ENCODE assay signal across 31 cellular contexts in the genomic region with DNA sequence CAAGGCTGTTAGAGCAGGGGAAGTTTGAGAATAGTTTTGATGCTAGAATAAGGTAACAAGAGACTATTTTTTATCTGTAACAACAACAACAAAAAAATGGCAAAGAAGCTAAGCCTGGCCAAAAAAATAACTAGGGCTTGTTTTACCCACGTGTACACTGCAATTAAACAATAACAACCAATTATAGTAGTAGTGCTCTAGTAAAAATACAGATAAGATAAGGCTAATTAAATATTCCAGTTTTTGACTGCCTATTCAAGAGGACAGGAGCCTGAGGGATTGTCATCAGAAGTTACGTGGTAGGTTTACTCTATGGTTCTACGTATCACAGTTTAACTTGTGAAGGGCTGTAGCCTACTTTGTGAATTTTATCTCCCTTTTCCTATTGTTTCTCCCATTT.
"Had no signal": no experiment of that assay in that cellular context is flagged by ENCODE, and none has a peak within 500 bp of the region (broad histone marks: within the 10 kb centered on the region; RNA-seq: fewer than 3 reads in every experiment).

No MANE protein-coding gene starts in this region.

- H3K27ac ChIP-seq: epithelial cell of prostate, esophagus squamous epithelium, hepatocyte, neutrophil, ovary, prostate gland, skin epidermis, upper lobe of right lung had no signal

- H3K27me3 Mint-ChIP-seq: central memory CD8-positive, alpha-beta T cell; dendritic cell treated with granulocyte-macrophage colony-stimulating factor and Interleukin-4, amounts not matched to agents 40 ng/mL and 50 ng/mL, for 4 days; stimulated activated naive CD8-positive, alpha-beta T cell treated with anti-CD3 and anti-CD28 coated beads, Interleukin-15, amount 100 ng/mL, for 72 hours; T-helper 17 cell had no signal

- H3K4me3 Mint-ChIP-seq: activated T-cell treated with anti-CD3 and anti-CD28 coated beads, Interleukin-2, amount 50 U/mL, for 72 hours; central memory CD8-positive, alpha-beta T cell; dendritic cell treated with granulocyte-macrophage colony-stimulating factor and Interleukin-4, amounts not matched to agents 40 ng/mL and 50 ng/mL, for 4 days; nephron progenitor cell; stimulated activated effector memory CD8-positive, alpha-beta T cell treated with anti-CD3 and anti-CD28 coated beads, Interleukin-12 subunit alpha, Interleukin-12 subunit beta, amount 100 ng/mL, for 72 hours; stimulated activated naive CD8-positive, alpha-beta T cell treated with anti-CD3 and anti-CD28 coated beads, Interleukin-15, amount 100 ng/mL, for 72 hours; T-helper 17 cell; WTC11 had no signal

- H3K27ac Mint-ChIP-seq: activated naive CD4-positive, alpha-beta T cell treated with anti-CD3 and anti-CD28 coated beads, Interleukin-2, amount 50 U/mL, for 72 hours; activated T-cell treated with anti-CD3 and anti-CD28 coated beads, Interleukin-2, amount 50 U/mL, for 72 hours; dendritic cell treated with granulocyte-macrophage colony-stimulating factor and Interleukin-4, amounts not matched to agents 40 ng/mL and 50 ng/mL, for 4 days; nephron progenitor cell; stimulated activated effector memory CD8-positive, alpha-beta T cell treated with anti-CD3 and anti-CD28 coated beads, Interleukin-12 subunit alpha, Interleukin-12 subunit beta, amount 100 ng/mL, for 72 hours; T-helper 17 cell; WTC11 had no signal

- H3K9me3 Mint-ChIP-seq: activated naive CD4-positive, alpha-beta T cell treated with anti-CD3 and anti-CD28 coated beads, Interleukin-2, amount 50 U/mL, for 72 hours; activated T-cell treated with anti-CD3 and anti-CD28 coated beads, Interleukin-2, amount 50 U/mL, for 72 hours; central memory CD8-positive, alpha-beta T cell; dendritic cell treated with granulocyte-macrophage colony-stimulating factor and Interleukin-4, amounts not matched to agents 40 ng/mL and 50 ng/mL, for 4 days; nephron progenitor cell; stimulated activated effector memory CD8-positive, alpha-beta T cell treated with anti-CD3 and anti-CD28 coated beads, Interleukin-12 subunit alpha, Interleukin-12 subunit beta, amount 100 ng/mL, for 72 hours; stimulated activated naive CD8-positive, alpha-beta T cell treated with anti-CD3 and anti-CD28 coated beads, Interleukin-15, amount 100 ng/mL, for 72 hours; WTC11 had no signal

- ATAC-seq: activated naive CD4-positive, alpha-beta T cell treated with anti-CD3 and anti-CD28 coated beads, Interleukin-2, amount 50 U/mL, for 72 hours; activated T-cell treated with anti-CD3 and anti-CD28 coated beads, Interleukin-2, amount 50 U/mL, for 72 hours; left ventricle myocardium superior; sciatic nerve; T-helper 17 cell; upper lobe of right lung; WTC11 had no signal

- H3K36me3 Mint-ChIP-seq: WTC11 had no signal

- DNase-seq: activated CD4-positive, alpha-beta T cell treated with anti-CD3 and anti-CD28 coated beads for 4 hours; activated CD4-positive, alpha-beta T cell treated with anti-CD3 and anti-CD28 coated beads, Interleukin-2, amount 50 U/mL, for 4 hours; activated naive CD4-positive, alpha-beta T cell; activated T-cell treated with anti-CD3 and anti-CD28 coated beads for 4 hours; activated T-cell treated with anti-CD3 and anti-CD28 coated beads, Interleukin-2, amount 50 U/mL, for 72 hours; effector CD8-positive, alpha-beta T cell; esophagus squamous epithelium; glutamatergic neuron; islet precursor cell; left ventricle myocardium superior; nephron progenitor cell; ovary; retina; stimulated activated CD4-positive, alpha-beta T cell treated with anti-CD3 and anti-CD28 coated beads, Interleukin-12 subunit alpha, Interleukin-12 subunit beta, amount 100 ng/mL, for 4 hours; stimulated activated CD4-positive, alpha-beta T cell treated with anti-CD3 and anti-CD28 coated beads, Interleukin-4, amount 100 ng/mL, for 1 hour; stimulated activated naive CD8-positive, alpha-beta T cell treated with anti-CD3 and anti-CD28 coated beads, Interleukin-15, amount 100 ng/mL, for 72 hours; substantia nigra; T-helper 17 cell; T1000; upper lobe of right lung had no signal

- H3K4me1 Mint-ChIP-seq: nephron progenitor cell; stimulated activated effector memory CD8-positive, alpha-beta T cell treated with anti-CD3 and anti-CD28 coated beads, Interleukin-12 subunit alpha, Interleukin-12 subunit beta, amount 100 ng/mL, for 72 hours; stimulated activated naive CD8-positive, alpha-beta T cell treated with anti-CD3 and anti-CD28 coated beads, Interleukin-15, amount 100 ng/mL, for 72 hours had no signal

- H3K4me3 ChIP-seq: esophagus squamous epithelium, hepatocyte, ovary, prostate gland, skin epidermis, upper lobe of right lung had no signal

- H3K4me1 ChIP-seq: prostate gland had no signal

- H3K36me3 ChIP-seq: ovary, prostate gland had no signal

- H3K27me3 ChIP-seq: esophagus squamous epithelium, hepatocyte, neutrophil, ovary, upper lobe of right lung had no signal

- H3K9me3 ChIP-seq: esophagus squamous epithelium, neutrophil, prostate gland, upper lobe of right lung had no signal
